In the genomic region with DNA sequence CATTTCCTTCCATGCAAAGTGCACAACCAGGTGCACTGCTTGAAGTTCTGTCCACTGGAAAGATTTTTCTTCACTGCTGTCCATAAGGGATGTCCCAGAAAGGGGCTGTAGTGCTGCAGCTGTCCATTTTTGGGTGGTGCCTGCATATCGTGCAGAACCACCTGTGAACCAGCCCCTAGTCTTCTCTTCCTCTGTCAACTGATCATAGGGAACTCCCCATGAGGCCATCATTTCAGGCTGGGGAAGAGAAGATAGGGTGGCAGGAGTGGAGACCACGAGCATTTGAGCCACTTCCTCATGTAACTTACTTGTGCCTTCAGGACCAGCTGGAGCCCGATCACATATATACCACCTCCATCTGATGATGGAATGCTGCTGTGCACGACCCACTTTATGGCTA, we compare ENCODE assay signal across 1 cellular context.
TF ChIP-seq lines count a peak whose summit lies in the region.
"Not testable (repeated sequence)": the region's sequence is repeated elsewhere in the genome, so short reads cannot be mapped to it uniquely, and the experiment has no call there.

No MANE protein-coding gene starts in this region.

TF ChIP-seq in K562, 482 proteins besides CTCF, POLR2A, EP300 and RAD21 (continued from another document):
- TF ChIP-seq TEAD4 (IDR thresholded peaks at IDR 0.05; ENCODE audit: low read length): peak; percentile 78
- TF ChIP-seq TEAD4 (CRISPR knock-in tag; IDR thresholded peaks at IDR 0.05; ENCODE audit: borderline replicate concordance): not testable (repeated sequence)
- TF ChIP-seq, protein P1, sequence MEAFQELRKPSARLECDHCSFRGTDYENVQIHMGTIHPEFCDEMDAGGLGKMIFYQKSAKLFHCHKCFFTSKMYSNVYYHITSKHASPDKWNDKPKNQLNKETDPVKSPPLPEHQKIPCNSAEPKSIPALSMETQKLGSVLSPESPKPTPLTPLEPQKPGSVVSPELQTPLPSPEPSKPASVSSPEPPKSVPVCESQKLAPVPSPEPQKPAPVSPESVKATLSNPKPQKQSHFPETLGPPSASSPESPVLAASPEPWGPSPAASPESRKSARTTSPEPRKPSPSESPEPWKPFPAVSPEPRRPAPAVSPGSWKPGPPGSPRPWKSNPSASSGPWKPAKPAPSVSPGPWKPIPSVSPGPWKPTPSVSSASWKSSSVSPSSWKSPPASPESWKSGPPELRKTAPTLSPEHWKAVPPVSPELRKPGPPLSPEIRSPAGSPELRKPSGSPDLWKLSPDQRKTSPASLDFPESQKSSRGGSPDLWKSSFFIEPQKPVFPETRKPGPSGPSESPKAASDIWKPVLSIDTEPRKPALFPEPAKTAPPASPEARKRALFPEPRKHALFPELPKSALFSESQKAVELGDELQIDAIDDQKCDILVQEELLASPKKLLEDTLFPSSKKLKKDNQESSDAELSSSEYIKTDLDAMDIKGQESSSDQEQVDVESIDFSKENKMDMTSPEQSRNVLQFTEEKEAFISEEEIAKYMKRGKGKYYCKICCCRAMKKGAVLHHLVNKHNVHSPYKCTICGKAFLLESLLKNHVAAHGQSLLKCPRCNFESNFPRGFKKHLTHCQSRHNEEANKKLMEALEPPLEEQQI (IDR thresholded peaks at IDR 0.05): 0 out of 2 replicates have a peak, but pooled peaks have one; percentile 13
- peak; percentile 80 for TF ChIP-seq CBFA2T3 (IDR thresholded peaks at IDR 0.05)
- peak; percentile 20; the same call in 1 of the 2 replicates for TF ChIP-seq ZNF583 (CRISPR knock-in tag; IDR thresholded peaks at IDR 0.05)
- 0 out of 2 replicates have a peak, but pooled peaks have one; percentile 18 for TF ChIP-seq HIVEP1 (CRISPR knock-in tag; IDR thresholded peaks at IDR 0.05)
- TF ChIP-seq, protein P2, sequence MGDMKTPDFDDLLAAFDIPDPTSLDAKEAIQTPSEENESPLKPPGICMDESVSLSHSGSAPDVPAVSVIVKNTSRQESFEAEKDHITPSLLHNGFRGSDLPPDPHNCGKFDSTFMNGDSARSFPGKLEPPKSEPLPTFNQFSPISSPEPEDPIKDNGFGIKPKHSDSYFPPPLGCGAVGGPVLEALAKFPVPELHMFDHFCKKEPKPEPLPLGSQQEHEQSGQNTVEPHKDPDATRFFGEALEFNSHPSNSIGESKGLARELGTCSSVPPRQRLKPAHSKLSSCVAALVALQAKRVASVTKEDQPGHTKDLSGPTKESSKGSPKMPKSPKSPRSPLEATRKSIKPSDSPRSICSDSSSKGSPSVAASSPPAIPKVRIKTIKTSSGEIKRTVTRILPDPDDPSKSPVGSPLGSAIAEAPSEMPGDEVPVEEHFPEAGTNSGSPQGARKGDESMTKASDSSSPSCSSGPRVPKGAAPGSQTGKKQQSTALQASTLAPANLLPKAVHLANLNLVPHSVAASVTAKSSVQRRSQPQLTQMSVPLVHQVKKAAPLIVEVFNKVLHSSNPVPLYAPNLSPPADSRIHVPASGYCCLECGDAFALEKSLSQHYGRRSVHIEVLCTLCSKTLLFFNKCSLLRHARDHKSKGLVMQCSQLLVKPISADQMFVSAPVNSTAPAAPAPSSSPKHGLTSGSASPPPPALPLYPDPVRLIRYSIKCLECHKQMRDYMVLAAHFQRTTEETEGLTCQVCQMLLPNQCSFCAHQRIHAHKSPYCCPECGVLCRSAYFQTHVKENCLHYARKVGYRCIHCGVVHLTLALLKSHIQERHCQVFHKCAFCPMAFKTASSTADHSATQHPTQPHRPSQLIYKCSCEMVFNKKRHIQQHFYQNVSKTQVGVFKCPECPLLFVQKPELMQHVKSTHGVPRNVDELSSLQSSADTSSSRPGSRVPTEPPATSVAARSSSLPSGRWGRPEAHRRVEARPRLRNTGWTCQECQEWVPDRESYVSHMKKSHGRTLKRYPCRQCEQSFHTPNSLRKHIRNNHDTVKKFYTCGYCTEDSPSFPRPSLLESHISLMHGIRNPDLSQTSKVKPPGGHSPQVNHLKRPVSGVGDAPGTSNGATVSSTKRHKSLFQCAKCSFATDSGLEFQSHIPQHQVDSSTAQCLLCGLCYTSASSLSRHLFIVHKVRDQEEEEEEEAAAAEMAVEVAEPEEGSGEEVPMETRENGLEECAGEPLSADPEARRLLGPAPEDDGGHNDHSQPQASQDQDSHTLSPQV (IDR thresholded peaks at IDR 0.05): peak; percentile 40; the same call in 1 of the 2 replicates
- TF ChIP-seq NCOR1 (IDR thresholded peaks at IDR 0.05): peak; percentile 78
- peak; percentile 74 for TF ChIP-seq MTA2 (IDR thresholded peaks at IDR 0.05; ENCODE audit: low read depth)
- peak; percentile 44; the same call in 1 of the 2 replicates for TF ChIP-seq SMAD4 (CRISPR knock-in tag; conservative IDR thresholded peaks at IDR 0.05)
- peak; percentile 45; the same call in 1 of the 2 replicates for TF ChIP-seq SOX6 (IDR thresholded peaks at IDR 0.05)
- TF ChIP-seq NFIC (IDR thresholded peaks at IDR 0.05): peak; percentile 38
- TF ChIP-seq, protein P3, sequence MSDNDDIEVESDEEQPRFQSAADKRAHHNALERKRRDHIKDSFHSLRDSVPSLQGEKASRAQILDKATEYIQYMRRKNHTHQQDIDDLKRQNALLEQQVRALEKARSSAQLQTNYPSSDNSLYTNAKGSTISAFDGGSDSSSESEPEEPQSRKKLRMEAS (CRISPR knock-in tag; IDR thresholded peaks at IDR 0.05): peak; percentile 79; the same call in 1 of the 2 replicates
- peak; percentile 59; the same call in 1 of the 2 replicates for TF ChIP-seq LCOR (CRISPR knock-in tag; IDR thresholded peaks at IDR 0.05)
- peak; percentile 57; the same call in 1 of the 2 replicates for TF ChIP-seq KLF16 (IDR thresholded peaks at IDR 0.05)
- peak; percentile 86 for TF ChIP-seq SPI1 (IDR thresholded peaks at IDR 0.05; ENCODE audit: borderline replicate concordance, low read depth, low read length)
- peak; percentile 65 to 66; a peak in 3 of 4 replicates for TF ChIP-seq TRIM24 (IDR thresholded peaks at IDR 0.05)
- 0 out of 4 replicates have a peak, but pooled peaks of 1 of the 2 experiments have one; percentile 13 for TF ChIP-seq FOXK2 (conservative IDR thresholded peaks at IDR 0.05 in 1 of 2, IDR thresholded peaks at IDR 0.05 in 1 of 2; ENCODE audit: low read depth in 2 of 2)
- TF ChIP-seq, protein P4, sequence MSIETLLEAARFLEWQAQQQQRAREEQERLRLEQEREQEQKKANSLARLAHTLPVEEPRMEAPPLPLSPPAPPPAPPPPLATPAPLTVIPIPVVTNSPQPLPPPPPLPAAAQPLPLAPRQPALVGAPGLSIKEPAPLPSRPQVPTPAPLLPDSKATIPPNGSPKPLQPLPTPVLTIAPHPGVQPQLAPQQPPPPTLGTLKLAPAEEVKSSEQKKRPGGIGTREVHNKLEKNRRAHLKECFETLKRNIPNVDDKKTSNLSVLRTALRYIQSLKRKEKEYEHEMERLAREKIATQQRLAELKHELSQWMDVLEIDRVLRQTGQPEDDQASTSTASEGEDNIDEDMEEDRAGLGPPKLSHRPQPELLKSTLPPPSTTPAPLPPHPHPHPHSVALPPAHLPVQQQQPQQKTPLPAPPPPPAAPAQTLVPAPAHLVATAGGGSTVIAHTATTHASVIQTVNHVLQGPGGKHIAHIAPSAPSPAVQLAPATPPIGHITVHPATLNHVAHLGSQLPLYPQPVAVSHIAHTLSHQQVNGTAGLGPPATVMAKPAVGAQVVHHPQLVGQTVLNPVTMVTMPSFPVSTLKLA (conservative IDR thresholded peaks at IDR 0.05): peak in 1 of 2 experiments; percentile 51; a peak in 1 of 4 replicates
- 0 out of 2 replicates have a peak, but pooled peaks have one; percentile 25 for TF ChIP-seq ATF7 (IDR thresholded peaks at IDR 0.05)
- peak; percentile 92 for TF ChIP-seq TCF3 (CRISPR knock-in tag; IDR thresholded peaks at IDR 0.05)
- TF ChIP-seq PML (IDR thresholded peaks at IDR 0.05; ENCODE audit: low read length): 0 out of 2 replicates have a peak, but pooled peaks have one; percentile 26
- TF ChIP-seq CBFA2T2 (conservative IDR thresholded peaks at IDR 0.05): peak; percentile 81
- TF ChIP-seq HDAC2 (IDR thresholded peaks at IDR 0.05): 0 out of 2 replicates have a peak, but pooled peaks have one; percentile 51
- TF ChIP-seq ELF4 (CRISPR knock-in tag; IDR thresholded peaks at IDR 0.05): 0 out of 2 replicates have a peak, but pooled peaks have one; percentile 41
- TF ChIP-seq MEIS2 (IDR thresholded peaks at IDR 0.05; ENCODE audit: partially characterized antibody): peak; percentile 37
- peak; percentile 41; the same call in 1 of the 2 replicates for TF ChIP-seq MBD2 (IDR thresholded peaks at IDR 0.05; ENCODE audit: borderline replicate concordance, low read depth)
- TF ChIP-seq KLF1 (tag; IDR thresholded peaks at IDR 0.05): 0 out of 2 replicates have a peak, but pooled peaks have one; percentile 29
- TF ChIP-seq POLR2AphosphoS5 (IDR thresholded peaks at IDR 0.05; ENCODE audit: control insufficient read depth, insufficient read depth, low read depth, low read length): peak; percentile 49
- TF ChIP-seq STAT5A (IDR thresholded peaks at IDR 0.05; ENCODE audit: borderline replicate concordance, low read length): 0 out of 2 replicates have a peak, but pooled peaks have one; percentile 17
- peak; percentile 64 for TF ChIP-seq DPF2 (IDR thresholded peaks at IDR 0.05)
- TF ChIP-seq L3MBTL2 (IDR thresholded peaks at IDR 0.05): 0 out of 2 replicates have a peak, but pooled peaks have one; percentile 41
- TF ChIP-seq GATA2 (CRISPR knock-in tag; IDR thresholded peaks at IDR 0.05): peak; percentile 70
- TF ChIP-seq, protein P5, sequence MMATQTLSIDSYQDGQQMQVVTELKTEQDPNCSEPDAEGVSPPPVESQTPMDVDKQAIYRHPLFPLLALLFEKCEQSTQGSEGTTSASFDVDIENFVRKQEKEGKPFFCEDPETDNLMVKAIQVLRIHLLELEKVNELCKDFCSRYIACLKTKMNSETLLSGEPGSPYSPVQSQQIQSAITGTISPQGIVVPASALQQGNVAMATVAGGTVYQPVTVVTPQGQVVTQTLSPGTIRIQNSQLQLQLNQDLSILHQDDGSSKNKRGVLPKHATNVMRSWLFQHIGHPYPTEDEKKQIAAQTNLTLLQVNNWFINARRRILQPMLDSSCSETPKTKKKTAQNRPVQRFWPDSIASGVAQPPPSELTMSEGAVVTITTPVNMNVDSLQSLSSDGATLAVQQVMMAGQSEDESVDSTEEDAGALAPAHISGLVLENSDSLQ (IDR thresholded peaks at IDR 0.05): peak; percentile 15; the same call in 1 of the 2 replicates
- TF ChIP-seq SRF (CRISPR knock-in tag; IDR thresholded peaks at IDR 0.05): peak in 1 of 2 experiments; percentile 34; a peak in 1 of 4 replicates
TF ChIP-seq in K562: peak in this region for 41; not testable (repeated sequence) for 441.
